21 cellular contexts compared by ENCODE assay signal in the genomic region with DNA sequence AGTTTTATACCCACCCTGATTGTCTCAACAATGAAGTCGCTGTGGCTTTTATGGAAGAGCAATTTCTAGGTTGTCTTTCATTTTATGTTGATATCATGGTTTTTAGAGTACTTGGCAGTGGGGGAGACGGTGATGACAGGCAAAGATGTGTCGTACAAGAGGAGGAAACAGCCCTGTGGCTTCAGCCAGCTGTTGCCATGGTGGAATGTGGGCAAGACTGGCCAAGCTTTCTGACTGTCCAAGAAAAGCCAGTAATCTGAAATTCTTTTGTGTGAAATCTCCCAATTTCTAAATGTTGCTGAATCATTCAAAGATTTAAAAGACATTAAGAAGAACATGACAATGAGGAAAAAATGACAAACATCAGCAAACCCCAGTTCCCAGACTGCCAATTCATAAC. TPM values are rescaled to one million over a fixed set of nuclear protein-coding genes. Genes with fewer than 3 reads are reported as not detected.
"Had no signal": no experiment of that assay in that cellular context is flagged by ENCODE, and none has a peak within 500 bp of the region (broad histone marks: within the 10 kb centered on the region; RNA-seq: fewer than 3 reads in every experiment).

No MANE protein-coding gene starts in this region.

- DNase-seq: activated CD4-positive, alpha-beta T cell treated with anti-CD3 and anti-CD28 coated beads, Interleukin-2, amount 10 ng/mL, durations not matched to agents 7 days and 5 days; activated CD8-positive, alpha-beta memory T cell treated with anti-CD3 and anti-CD28 coated beads, Interleukin-2, amount 50 U/mL, for 4 hours; activated CD8-positive, alpha-beta T cell treated with anti-CD3 and anti-CD28 coated beads, Interleukin-2, amount 10 ng/mL, durations not matched to agents 7 days and 5 days; activated T-cell treated with anti-CD3 and anti-CD28 coated beads, Interleukin-2, amount 50 U/mL, for 4 hours; amniotic stem cell; dorsolateral prefrontal cortex; left cardiac atrium; mesenchymal stem cell; natural killer cell; stimulated activated CD4-positive, alpha-beta T cell treated with anti-CD3 and anti-CD28 coated beads, Interleukin-4, amount 100 ng/mL, for 24 hours; T-helper 1 cell; T-helper 9 cell had no signal

- H3K27ac Mint-ChIP-seq: activated CD4-positive, alpha-beta T cell treated with anti-CD3 and anti-CD28 coated beads, Interleukin-2, amount 10 ng/mL, durations not matched to agents 7 days and 5 days; activated CD8-positive, alpha-beta T cell treated with anti-CD3 and anti-CD28 coated beads, Interleukin-2, amount 10 ng/mL, durations not matched to agents 7 days and 5 days; activated naive CD4-positive, alpha-beta T cell treated with anti-CD3 and anti-CD28 coated beads, Interleukin-2, amount 50 U/mL, for 24 hours; natural killer cell; stimulated activated effector memory CD8-positive, alpha-beta T cell treated with anti-CD3 and anti-CD28 coated beads, Interleukin-12 subunit alpha, Interleukin-12 subunit beta, amount 100 ng/mL, for 72 hours had no signal

- H3K4me3 ChIP-seq: dorsolateral prefrontal cortex, thoracic aorta had no signal

- H3K27ac ChIP-seq: dorsolateral prefrontal cortex, neutrophil, thoracic aorta had no signal

- H3K4me1 Mint-ChIP-seq: activated CD4-positive, alpha-beta T cell treated with anti-CD3 and anti-CD28 coated beads, Interleukin-2, amount 10 ng/mL, durations not matched to agents 7 days and 5 days; activated naive CD4-positive, alpha-beta T cell treated with anti-CD3 and anti-CD28 coated beads, Interleukin-2, amount 50 U/mL, for 24 hours; natural killer cell; stimulated activated effector memory CD8-positive, alpha-beta T cell treated with anti-CD3 and anti-CD28 coated beads, Interleukin-12 subunit alpha, Interleukin-12 subunit beta, amount 100 ng/mL, for 72 hours had no signal

- H3K9me3 ChIP-seq: neutrophil, thoracic aorta had no signal

- H3K4me3 Mint-ChIP-seq: activated CD4-positive, alpha-beta T cell treated with anti-CD3 and anti-CD28 coated beads, Interleukin-2, amount 10 ng/mL, durations not matched to agents 7 days and 5 days; activated CD8-positive, alpha-beta T cell treated with anti-CD3 and anti-CD28 coated beads, Interleukin-2, amount 10 ng/mL, durations not matched to agents 7 days and 5 days; activated naive CD4-positive, alpha-beta T cell treated with anti-CD3 and anti-CD28 coated beads, Interleukin-2, amount 50 U/mL, for 24 hours; activated T-cell treated with anti-CD3 and anti-CD28 coated beads, Interleukin-2, amount 50 U/mL, for 4 hours; natural killer cell; stimulated activated effector memory CD8-positive, alpha-beta T cell treated with anti-CD3 and anti-CD28 coated beads, Interleukin-12 subunit alpha, Interleukin-12 subunit beta, amount 100 ng/mL, for 72 hours had no signal

- H3K36me3 ChIP-seq: neutrophil, thoracic aorta had no signal

- ATAC-seq: activated CD8-positive, alpha-beta T cell treated with anti-CD3 and anti-CD28 coated beads, Interleukin-2, amount 10 ng/mL, durations not matched to agents 7 days and 5 days; activated T-cell treated with anti-CD3 and anti-CD28 coated beads, Interleukin-2, amount 50 U/mL, for 4 hours; left cardiac atrium; natural killer cell; sciatic nerve; SK-N-SH treated with all-trans-retinoic acid at 6 μM for 48 hours; stimulated activated effector memory CD8-positive, alpha-beta T cell treated with anti-CD3 and anti-CD28 coated beads, Interleukin-12 subunit alpha, Interleukin-12 subunit beta, amount 100 ng/mL, for 72 hours had no signal

RNA-seq across cellular contexts. Expression of gene CYP24A1, which starts 57.2 kb away (rescaled TPM):
- total RNA-seq: activated CD4-positive, alpha-beta T cell treated with anti-CD3 and anti-CD28 coated beads, Interleukin-2, amount 10 ng/mL, durations not matched to agents 7 days and 5 days; activated CD8-positive, alpha-beta T cell treated with anti-CD3 and anti-CD28 coated beads, Interleukin-2, amount 10 ng/mL, durations not matched to agents 7 days and 5 days; activated T-cell treated with anti-CD3 and anti-CD28 coated beads, Interleukin-2, amount 50 U/mL, for 4 hours; cardiac septum; glomerular endothelial cell; left cardiac atrium; mucosa of gallbladder; sciatic nerve; thoracic aorta had no signal
